In the genomic region with DNA sequence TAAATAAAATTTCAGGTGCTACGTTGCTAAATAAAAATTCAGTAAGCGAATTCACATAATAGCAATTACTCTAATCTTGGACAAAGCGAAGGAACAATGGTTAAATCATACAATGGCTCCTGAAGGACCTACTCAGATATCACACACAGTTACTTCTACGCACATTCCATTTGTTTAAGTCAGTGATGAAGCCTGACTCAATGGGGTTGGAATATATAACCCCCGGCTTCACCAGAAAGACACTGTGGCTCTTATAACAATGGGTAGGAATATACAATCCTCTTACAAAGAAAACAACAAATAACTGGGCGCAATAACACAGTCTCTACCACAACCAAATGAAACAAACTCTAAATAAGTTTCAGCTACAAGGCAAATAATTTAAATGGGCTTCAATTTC, we compare ENCODE assay signal across 30 cellular contexts.
"Had no signal": no experiment of that assay in that cellular context is flagged by ENCODE, and none has a peak within 500 bp of the region (broad histone marks: within the 10 kb centered on the region; RNA-seq: fewer than 3 reads in every experiment).

No MANE protein-coding gene starts in this region.

- H3K27ac Mint-ChIP-seq: activated CD4-positive, alpha-beta memory T cell treated with anti-CD3 and anti-CD28 coated beads, Interleukin-2, amount 10 ng/mL, durations not matched to agents 7 days and 5 days; activated CD4-positive, alpha-beta T cell treated with anti-CD3 and anti-CD28 coated beads, Interleukin-2, amount 10 ng/mL, durations not matched to agents 7 days and 5 days; activated naive CD4-positive, alpha-beta T cell treated with anti-CD3 and anti-CD28 coated beads, Interleukin-2, amount 10 ng/mL, durations not matched to agents 7 days and 5 days; activated naive CD8-positive, alpha-beta T cell treated with anti-CD3 and anti-CD28 coated beads, Interleukin-2, amount 10 ng/mL, durations not matched to agents 7 days and 5 days; activated T-cell treated with anti-CD3 and anti-CD28 coated beads, Interleukin-2, amount 50 U/mL, for 24 hours; dendritic cell treated with granulocyte-macrophage colony-stimulating factor and Interleukin-4, amounts not matched to agents 40 ng/mL and 50 ng/mL, for 4 days; endodermal cell; nephron progenitor cell; stimulated activated memory B cell treated with anti-CD40 and anti-IgM and Interleukin-4, amounts not matched to agents 10 μg/mL and 1 μg/mL and 100 μg/mL, for 72 hours; stimulated activated naive CD8-positive, alpha-beta T cell treated with anti-CD3 and anti-CD28 coated beads, Interleukin-15, amount 100 ng/mL, for 72 hours; T-helper 17 cell; WTC11 had no signal

- H3K9me3 ChIP-seq: neutrophil, right lobe of liver, upper lobe of right lung had no signal

- H3K27me3 Mint-ChIP-seq: activated CD4-positive, alpha-beta T cell treated with anti-CD3 and anti-CD28 coated beads, Interleukin-2, amount 10 ng/mL, durations not matched to agents 7 days and 5 days had no signal

- H3K9me3 Mint-ChIP-seq: activated CD4-positive, alpha-beta T cell treated with anti-CD3 and anti-CD28 coated beads, Interleukin-2, amount 10 ng/mL, durations not matched to agents 7 days and 5 days; activated naive CD4-positive, alpha-beta T cell treated with anti-CD3 and anti-CD28 coated beads, Interleukin-2, amount 10 ng/mL, durations not matched to agents 7 days and 5 days; central memory CD8-positive, alpha-beta T cell had no signal

- H3K27me3 ChIP-seq: ascending aorta, breast epithelium, esophagus muscularis mucosa, neutrophil, right lobe of liver, upper lobe of right lung had no signal

- H3K36me3 ChIP-seq: ascending aorta, breast epithelium, esophagus muscularis mucosa, neutrophil, right lobe of liver, upper lobe of right lung had no signal

- H3K27ac ChIP-seq: ascending aorta, breast epithelium, esophagus muscularis mucosa, neutrophil, right lobe of liver, skin epidermis, upper lobe of right lung had no signal

- DNase-seq: activated CD4-positive, alpha-beta memory T cell treated with anti-CD3 and anti-CD28 coated beads, Interleukin-2, amount 10 ng/mL, durations not matched to agents 7 days and 5 days; activated CD4-positive, alpha-beta T cell treated with anti-CD3 and anti-CD28 coated beads for 1 hour; activated CD4-positive, alpha-beta T cell treated with anti-CD3 and anti-CD28 coated beads, Interleukin-2, amount 10 ng/mL, durations not matched to agents 7 days and 5 days; activated CD8-positive, alpha-beta memory T cell treated with anti-CD3 and anti-CD28 coated beads, Interleukin-2, amount 50 U/mL, for 48 hours; activated gamma-delta T cell; activated naive CD4-positive, alpha-beta T cell treated with anti-CD3 and anti-CD28 coated beads, Interleukin-2, amount 10 ng/mL, durations not matched to agents 7 days and 5 days; activated naive CD8-positive, alpha-beta T cell treated with anti-CD3 and anti-CD28 coated beads, Interleukin-2, amount 10 ng/mL, durations not matched to agents 7 days and 5 days; activated T-cell treated with anti-CD3 and anti-CD28 coated beads, Interleukin-2, amount 50 U/mL, for 24 hours; endodermal cell; islet precursor cell; left cardiac atrium; left ventricle myocardium superior; nephron progenitor cell; right lobe of liver; stimulated activated CD4-positive, alpha-beta T cell treated with anti-CD3 and anti-CD28 coated beads, Interleukin-4, amount 100 ng/mL, for 4 hours; stimulated activated CD8-positive, alpha-beta memory T cell treated with anti-CD3 and anti-CD28 coated beads, Interleukin-4, amount 100 ng/mL, for 48 hours; stimulated activated naive CD8-positive, alpha-beta T cell treated with anti-CD3 and anti-CD28 coated beads, Interleukin-15, amount 100 ng/mL, for 72 hours; substantia nigra; T-helper 17 cell; T1000; upper lobe of right lung had no signal

- H3K4me1 ChIP-seq: ascending aorta, breast epithelium, upper lobe of right lung had no signal

- H3K4me3 ChIP-seq: ascending aorta, breast epithelium, esophagus muscularis mucosa, right lobe of liver, skin epidermis, upper lobe of right lung had no signal

- H3K4me1 Mint-ChIP-seq: activated CD4-positive, alpha-beta T cell treated with anti-CD3 and anti-CD28 coated beads, Interleukin-2, amount 10 ng/mL, durations not matched to agents 7 days and 5 days; activated naive CD8-positive, alpha-beta T cell treated with anti-CD3 and anti-CD28 coated beads, Interleukin-2, amount 10 ng/mL, durations not matched to agents 7 days and 5 days; central memory CD8-positive, alpha-beta T cell; nephron progenitor cell; stimulated activated memory B cell treated with anti-CD40 and anti-IgM and Interleukin-4, amounts not matched to agents 10 μg/mL and 1 μg/mL and 100 μg/mL, for 72 hours; stimulated activated naive CD8-positive, alpha-beta T cell treated with anti-CD3 and anti-CD28 coated beads, Interleukin-15, amount 100 ng/mL, for 72 hours had no signal

- H3K36me3 Mint-ChIP-seq: activated naive CD4-positive, alpha-beta T cell treated with anti-CD3 and anti-CD28 coated beads, Interleukin-2, amount 10 ng/mL, durations not matched to agents 7 days and 5 days; activated naive CD8-positive, alpha-beta T cell treated with anti-CD3 and anti-CD28 coated beads, Interleukin-2, amount 10 ng/mL, durations not matched to agents 7 days and 5 days had no signal

- H3K4me3 Mint-ChIP-seq: activated CD4-positive, alpha-beta memory T cell treated with anti-CD3 and anti-CD28 coated beads, Interleukin-2, amount 10 ng/mL, durations not matched to agents 7 days and 5 days; activated CD4-positive, alpha-beta T cell treated with anti-CD3 and anti-CD28 coated beads, Interleukin-2, amount 10 ng/mL, durations not matched to agents 7 days and 5 days; activated naive CD4-positive, alpha-beta T cell treated with anti-CD3 and anti-CD28 coated beads, Interleukin-2, amount 10 ng/mL, durations not matched to agents 7 days and 5 days; activated naive CD8-positive, alpha-beta T cell treated with anti-CD3 and anti-CD28 coated beads, Interleukin-2, amount 10 ng/mL, durations not matched to agents 7 days and 5 days; activated T-cell treated with anti-CD3 and anti-CD28 coated beads, Interleukin-2, amount 50 U/mL, for 24 hours; central memory CD8-positive, alpha-beta T cell; dendritic cell treated with granulocyte-macrophage colony-stimulating factor and Interleukin-4, amounts not matched to agents 40 ng/mL and 50 ng/mL, for 4 days; endodermal cell; nephron progenitor cell; stimulated activated memory B cell treated with anti-CD40 and anti-IgM and Interleukin-4, amounts not matched to agents 10 μg/mL and 1 μg/mL and 100 μg/mL, for 72 hours; stimulated activated naive CD8-positive, alpha-beta T cell treated with anti-CD3 and anti-CD28 coated beads, Interleukin-15, amount 100 ng/mL, for 72 hours; T-helper 17 cell; WTC11 had no signal

- ATAC-seq: left cardiac atrium; left ventricle myocardium superior; right lobe of liver; stimulated activated memory B cell treated with anti-CD40 and anti-IgM and Interleukin-4, amounts not matched to agents 10 μg/mL and 1 μg/mL and 100 μg/mL, for 72 hours; stimulated activated naive CD8-positive, alpha-beta T cell treated with anti-CD3 and anti-CD28 coated beads, Interleukin-15, amount 100 ng/mL, for 72 hours; T-helper 17 cell; upper lobe of right lung; WTC11 had no signal
